In genomic region chr17:16568541-16569357, GRCh38 we compare ENCODE assay signal across 8 cellular contexts. TPM values are rescaled to one million over a fixed set of nuclear protein-coding genes. Genes with fewer than 3 reads are reported as not detected.
DNase-seq lines count a peak whose midpoint lies in the region; ATAC-seq and TF ChIP-seq lines count a peak whose summit lies in the region.

TSS of gene ZNF287 (minus strand) at chr17:16569204. CDS start at chr17:16567731, 1,473 bp downstream.

- POLR2A ChIA-PET in CD8-positive, alpha-beta T cell (lab: Charles Lee) = interaction anchor here (1.1 to 1.5 kb wide), 3 partner anchors 11 to 33 kb away, joined by 4 to 8 read pairs (median 6); no protein-coding TSS in a partner anchor

- no peaks in the 10 kb centered on the region for H3K9me3 ChIP-seq in CD8-positive, alpha-beta T cell (ENCODE audit: low read length)

- H3K4me1 Mint-ChIP-seq in CD8-positive, alpha-beta T cell (ENCODE audit: low read depth) = peaks cover 28% of the 10 kb centered on the region
- H3K4me1 Mint-ChIP-seq in naive B cell = peaks cover 18 to 22% (median 21%) of the 10 kb centered on the region in 3 donors

- intact Hi-C loops in CD8-positive, alpha-beta T cell (cut with DNase I, micrococcal nuclease) = loop anchor here (1.0 kb wide), 5 partner anchors 16 to 76 kb away; partner anchors contain the start of gene LRRC75A (in 1 of the 2)

- TF ChIP-seq CTCF in CD8-positive, alpha-beta T cell (IDR thresholded peaks at IDR 0.05) = no peak

- H3K27ac ChIP-seq in CD8-positive, alpha-beta T cell (ENCODE audit: low read depth, low read length) = peak within 1 kb of the TSS; percentile 59

- DNase-seq in CD8-positive, alpha-beta T cell = peak; percentile 84 to 95 (median 92)
- DNase-seq in HT1080 (ENCODE audit: low read depth) (peak; percentile 26), NOMO-1 treated with dmso at 0.1 percent for 144 hours (lab: John Stamatoyannopoulos, UW; ENCODE audit: unreplicated experiment) (peak; percentile 42), fibroblast of gingiva (ENCODE audit: low read depth) (peak; percentile 90), naive B cell (peak; percentile 93)
- DNase-seq in activated T-helper 1 cell treated with anti-CD3 and anti-CD28 coated beads, Interleukin-2, amount 50 U/mL, for 16 hours (ENCODE audit: low read depth in 1 of 2, low spot score in 1 of 2) = peak; percentile 78 to 89
- DNase-seq in stimulated activated CD8-positive, alpha-beta memory T cell treated with anti-CD3 and anti-CD28 coated beads, Interleukin-7, amount 100 ng/mL, for 48 hours (ENCODE audit: extremely low read depth in 1 of 2, low read depth in 1 of 2) = peak; percentile 81 to 89

- no peaks in the 10 kb centered on the region for H3K9me3 Mint-ChIP-seq in CD8-positive, alpha-beta T cell
- H3K9me3 Mint-ChIP-seq in naive B cell = no peaks in the 10 kb centered on the region

- no peaks in the 10 kb centered on the region for H3K36me3 ChIP-seq in CD8-positive, alpha-beta T cell (ENCODE audit: insufficient read depth, low read length)

- peak within 1 kb of the TSS; percentile 89 for H3K27ac Mint-ChIP-seq in CD8-positive, alpha-beta T cell
- peak within 1 kb of the TSS; percentile 94 to 99 (median 97) for H3K27ac Mint-ChIP-seq in naive B cell

- H3K27me3 Mint-ChIP-seq in CD8-positive, alpha-beta T cell (ENCODE audit: low read depth) = peaks cover 8% of the 10 kb centered on the region
- peaks cover 5 to 8% (median 6%) of the 10 kb centered on the region in 3 donors for H3K27me3 Mint-ChIP-seq in naive B cell

- peak within 1 kb of the TSS; percentile 83 for H3K4me3 Mint-ChIP-seq in CD8-positive, alpha-beta T cell
- H3K4me3 Mint-ChIP-seq in naive B cell = peak within 1 kb of the TSS; percentile 78 to 93 (median 87)

- peak; percentile 96 for ATAC-seq in CD8-positive, alpha-beta T cell
- peak; percentile 96 for ATAC-seq in GM19467 (IDR thresholded peaks at IDR 0.05; ENCODE audit: unreplicated experiment)
- peak; percentile 93 to 94 for ATAC-seq in naive B cell (ENCODE audit: low read depth in 2 of 2)

- CTCF ChIA-PET in CD8-positive, alpha-beta T cell (lab: Charles Lee) = interaction anchor here (1.2 to 7.6 kb wide), 2 partner anchors 16 to 21 kb away, joined by 4 to 44 read pairs; no protein-coding TSS in a partner anchor

- peak within 1 kb of the TSS; percentile 63 for H3K4me3 ChIP-seq in CD8-positive, alpha-beta T cell (ENCODE audit: low read depth, low read length)

- H3K4me1 ChIP-seq in CD8-positive, alpha-beta T cell (ENCODE audit: insufficient read depth, low read length) = peaks cover 9% of the 10 kb centered on the region

- no peaks in the 10 kb centered on the region for H3K27me3 ChIP-seq in CD8-positive, alpha-beta T cell (ENCODE audit: insufficient read depth, low read length)

- H3K36me3 Mint-ChIP-seq in CD8-positive, alpha-beta T cell = peaks cover 10% of the 10 kb centered on the region
- peaks cover 13 to 15% of the 10 kb centered on the region in 2 donors for H3K36me3 Mint-ChIP-seq in naive B cell

RNA-seq across cellular contexts. Expression of gene ZNF287, which starts in this region (rescaled TPM):
- total RNA-seq in CD8-positive, alpha-beta T cell = 10 to 100 TPM; 13.7 to 13.8 TPM
- 0.07 and 0.16 TPM in 2 replicates for total RNA-seq in HT1080 (2014; rRNA removed; shearing (Covaris generic))
- 0.59 and 0.69 TPM in 2 replicates for polyA plus RNA-seq in HT1080 (2015; cell fraction: cytosol; rRNA removed)
- 0.50 and 1.2 TPM in 2 replicates for polyA plus RNA-seq in HT1080 (2015; cell fraction: nucleus; rRNA removed)
- 10 to 100 TPM in 2 of 6 donors, 1 to 10 TPM in 4; 6.7 to 15.3 (median 9.2) TPM for polyA plus RNA-seq in naive B cell (ENCODE audit: low read depth in 6 of 6)

Comparison
In these comparisons a context has a peak if more than half of its experiments do, and no peak if none do; other contexts are left out.
1. Peak in every context shown above with its lines: DNase-seq, ATAC-seq, H3K4me3 ChIP-seq and H3K27ac ChIP-seq.
2. RNA of gene ZNF287 (total RNA-seq): 13.7 to 13.8 TPM in CD8-positive, alpha-beta T cell; 0.07 to 0.16 TPM in HT1080; every median in the first group is over 10 times any median in the second.
3. DNase-seq: peak in every context shown above with its lines; median percentile 93 in naive B cell; 92 in CD8-positive, alpha-beta T cell; 90 in fibroblast of gingiva; 85 in stimulated activated CD8-positive, alpha-beta memory T cell treated with anti-CD3 and anti-CD28 coated beads, Interleukin-7, amount 100 ng/mL, for 48 hours; 84 in activated T-helper 1 cell treated with anti-CD3 and anti-CD28 coated beads, Interleukin-2, amount 50 U/mL, for 16 hours; 42 in NOMO-1 treated with dmso at 0.1 percent for 144 hours; 26 in HT1080.